ENCODE assay signal across 1 cellular context in the genomic region with DNA sequence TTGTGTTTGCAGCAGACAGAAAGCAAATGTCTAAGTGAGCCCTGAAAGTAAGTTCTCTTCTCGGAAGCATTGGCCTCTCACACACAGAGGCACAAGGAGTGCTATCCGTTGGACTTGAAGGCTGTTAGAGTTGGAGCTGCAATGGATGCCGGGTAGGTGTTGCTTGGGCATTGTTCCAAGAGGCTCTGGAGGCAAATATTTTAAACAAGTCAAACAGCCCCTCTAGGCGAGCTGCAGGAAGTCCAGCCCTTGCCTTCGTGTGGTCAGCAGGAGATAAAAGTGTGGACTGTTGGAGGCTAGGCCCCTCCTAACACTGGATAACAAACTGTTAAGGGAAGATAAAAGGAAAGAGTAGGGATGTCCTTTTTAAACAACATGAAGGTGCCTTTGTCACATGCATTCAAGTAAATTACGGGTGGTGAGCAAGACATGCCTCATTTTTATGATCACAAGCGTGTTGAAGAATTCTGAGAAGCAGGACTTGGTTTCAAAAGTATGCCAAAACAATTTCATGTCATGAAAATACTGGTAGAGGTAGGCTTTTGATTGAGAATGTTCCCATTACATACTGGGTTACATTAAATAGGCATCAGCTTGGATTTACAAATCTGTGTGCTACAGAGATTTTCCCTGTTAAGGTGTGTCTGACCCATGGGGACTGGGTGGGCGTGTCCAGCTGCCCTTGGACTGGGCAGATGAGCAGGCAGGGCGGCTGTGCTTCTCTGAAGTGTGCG.
A peak's percentile ranks its signal among the peaks of the same experiment; 100 is the strongest.
TF ChIP-seq lines count a peak whose summit lies in the region.

No MANE protein-coding gene starts in this region.

TF ChIP-seq in HepG2, 621 proteins besides CTCF, POLR2A, EP300 and RAD21 (continued from another document and continues in another):
- TF ChIP-seq, protein P1, sequence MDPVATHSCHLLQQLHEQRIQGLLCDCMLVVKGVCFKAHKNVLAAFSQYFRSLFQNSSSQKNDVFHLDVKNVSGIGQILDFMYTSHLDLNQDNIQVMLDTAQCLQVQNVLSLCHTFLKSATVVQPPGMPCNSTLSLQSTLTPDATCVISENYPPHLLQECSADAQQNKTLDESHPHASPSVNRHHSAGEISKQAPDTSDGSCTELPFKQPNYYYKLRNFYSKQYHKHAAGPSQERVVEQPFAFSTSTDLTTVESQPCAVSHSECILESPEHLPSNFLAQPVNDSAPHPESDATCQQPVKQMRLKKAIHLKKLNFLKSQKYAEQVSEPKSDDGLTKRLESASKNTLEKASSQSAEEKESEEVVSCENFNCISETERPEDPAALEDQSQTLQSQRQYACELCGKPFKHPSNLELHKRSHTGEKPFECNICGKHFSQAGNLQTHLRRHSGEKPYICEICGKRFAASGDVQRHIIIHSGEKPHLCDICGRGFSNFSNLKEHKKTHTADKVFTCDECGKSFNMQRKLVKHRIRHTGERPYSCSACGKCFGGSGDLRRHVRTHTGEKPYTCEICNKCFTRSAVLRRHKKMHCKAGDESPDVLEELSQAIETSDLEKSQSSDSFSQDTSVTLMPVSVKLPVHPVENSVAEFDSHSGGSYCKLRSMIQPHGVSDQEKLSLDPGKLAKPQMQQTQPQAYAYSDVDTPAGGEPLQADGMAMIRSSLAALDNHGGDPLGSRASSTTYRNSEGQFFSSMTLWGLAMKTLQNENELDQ (CRISPR knock-in tag; IDR thresholded peaks at IDR 0.05; ENCODE audit: borderline replicate concordance): no peak; the same call in 1 of the 2 replicates
- no peak for TF ChIP-seq STAT5B (CRISPR knock-in tag; IDR thresholded peaks at IDR 0.05)
- peak; percentile 21; the same call in 1 of the 2 replicates for TF ChIP-seq SMAD3 (CRISPR knock-in tag; IDR thresholded peaks at IDR 0.05)
- TF ChIP-seq ESRRA (CRISPR knock-in tag; IDR thresholded peaks at IDR 0.05; ENCODE audit: low read depth): 0 out of 2 replicates have a peak, but pooled peaks have one; percentile 31
- no peak for TF ChIP-seq SRSF9 (IDR thresholded peaks at IDR 0.05; ENCODE audit: borderline replicate concordance, insufficient read depth, low read depth, low read length, poor library complexity, severe bottlenecking)
- TF ChIP-seq, protein P2, sequence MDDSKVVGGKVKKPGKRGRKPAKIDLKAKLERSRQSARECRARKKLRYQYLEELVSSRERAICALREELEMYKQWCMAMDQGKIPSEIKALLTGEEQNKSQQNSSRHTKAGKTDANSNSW (CRISPR knock-in tag; IDR thresholded peaks at IDR 0.05; ENCODE audit: borderline replicate concordance): no peak
- TF ChIP-seq ZNF577 (CRISPR knock-in tag; IDR thresholded peaks at IDR 0.05; ENCODE audit: borderline replicate concordance, low read depth): no peak
- TF ChIP-seq SP1 (IDR thresholded peaks at IDR 0.05): no peak
- no peak; the same call in 1 of the 2 replicates for TF ChIP-seq SP1 (CRISPR knock-in tag; IDR thresholded peaks at IDR 0.05)
- no peak for TF ChIP-seq ELK4 (CRISPR knock-in tag; IDR thresholded peaks at IDR 0.05; ENCODE audit: borderline replicate concordance)
- no peak for TF ChIP-seq SYNCRIP (IDR thresholded peaks at IDR 0.05; ENCODE audit: insufficient read depth, low read depth, low read length)
- peak; percentile 69 for TF ChIP-seq SP5 (CRISPR knock-in tag; IDR thresholded peaks at IDR 0.05; ENCODE audit: borderline replicate concordance, low read depth)
- peak; percentile 73; the same call in 1 of the 2 replicates for TF ChIP-seq ZFP1 (CRISPR knock-in tag; IDR thresholded peaks at IDR 0.05)
- TF ChIP-seq, protein P3, sequence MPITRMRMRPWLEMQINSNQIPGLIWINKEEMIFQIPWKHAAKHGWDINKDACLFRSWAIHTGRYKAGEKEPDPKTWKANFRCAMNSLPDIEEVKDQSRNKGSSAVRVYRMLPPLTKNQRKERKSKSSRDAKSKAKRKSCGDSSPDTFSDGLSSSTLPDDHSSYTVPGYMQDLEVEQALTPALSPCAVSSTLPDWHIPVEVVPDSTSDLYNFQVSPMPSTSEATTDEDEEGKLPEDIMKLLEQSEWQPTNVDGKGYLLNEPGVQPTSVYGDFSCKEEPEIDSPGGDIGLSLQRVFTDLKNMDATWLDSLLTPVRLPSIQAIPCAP (CRISPR knock-in tag; IDR thresholded peaks at IDR 0.05; ENCODE audit: low read depth): no peak
- TF ChIP-seq NCOA2 (CRISPR knock-in tag; IDR thresholded peaks at IDR 0.05): peak; percentile 84
- TF ChIP-seq, protein P4, sequence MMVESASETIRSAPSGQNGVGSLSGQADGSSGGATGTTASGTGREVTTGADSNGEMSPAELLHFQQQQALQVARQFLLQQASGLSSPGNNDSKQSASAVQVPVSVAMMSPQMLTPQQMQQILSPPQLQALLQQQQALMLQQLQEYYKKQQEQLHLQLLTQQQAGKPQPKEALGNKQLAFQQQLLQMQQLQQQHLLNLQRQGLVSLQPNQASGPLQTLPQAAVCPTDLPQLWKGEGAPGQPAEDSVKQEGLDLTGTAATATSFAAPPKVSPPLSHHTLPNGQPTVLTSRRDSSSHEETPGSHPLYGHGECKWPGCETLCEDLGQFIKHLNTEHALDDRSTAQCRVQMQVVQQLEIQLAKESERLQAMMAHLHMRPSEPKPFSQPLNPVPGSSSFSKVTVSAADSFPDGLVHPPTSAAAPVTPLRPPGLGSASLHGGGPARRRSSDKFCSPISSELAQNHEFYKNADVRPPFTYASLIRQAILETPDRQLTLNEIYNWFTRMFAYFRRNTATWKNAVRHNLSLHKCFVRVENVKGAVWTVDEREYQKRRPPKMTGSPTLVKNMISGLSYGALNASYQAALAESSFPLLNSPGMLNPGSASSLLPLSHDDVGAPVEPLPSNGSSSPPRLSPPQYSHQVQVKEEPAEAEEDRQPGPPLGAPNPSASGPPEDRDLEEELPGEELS (CRISPR knock-in tag; IDR thresholded peaks at IDR 0.05): peak; percentile 91
- no peak for TF ChIP-seq HCFC1 (IDR thresholded peaks at IDR 0.05; ENCODE audit: low read depth, low read length)
- no peak for TF ChIP-seq ZNF512B (CRISPR knock-in tag; IDR thresholded peaks at IDR 0.05; ENCODE audit: borderline replicate concordance)
- TF ChIP-seq ZNF580 (CRISPR knock-in tag; IDR thresholded peaks at IDR 0.05; ENCODE audit: borderline replicate concordance, low read depth): peak; percentile 60; the same call in 1 of the 2 replicates
- no peak for TF ChIP-seq GRHL1 (CRISPR knock-in tag; conservative IDR thresholded peaks at IDR 0.05)
- TF ChIP-seq ZNF660 (CRISPR knock-in tag; IDR thresholded peaks at IDR 0.05; ENCODE audit: borderline replicate concordance, low read depth): no peak
- no peak for TF ChIP-seq ZNF678 (CRISPR knock-in tag; IDR thresholded peaks at IDR 0.05)
- TF ChIP-seq NCOR1 (IDR thresholded peaks at IDR 0.05; ENCODE audit: borderline replicate concordance, low read length): no peak
- no peak for TF ChIP-seq RBAK (CRISPR knock-in tag; IDR thresholded peaks at IDR 0.05)
- TF ChIP-seq ZNF792 (CRISPR knock-in tag; IDR thresholded peaks at IDR 0.05): peak; percentile 62; the same call in 1 of the 2 replicates
- TF ChIP-seq ZNF263 (CRISPR knock-in tag; IDR thresholded peaks at IDR 0.05): peak; percentile 56; the same call in 1 of the 2 replicates
- TF ChIP-seq ZNF382 (CRISPR knock-in tag; IDR thresholded peaks at IDR 0.05; ENCODE audit: borderline replicate concordance): no peak
- TF ChIP-seq, protein P5, sequence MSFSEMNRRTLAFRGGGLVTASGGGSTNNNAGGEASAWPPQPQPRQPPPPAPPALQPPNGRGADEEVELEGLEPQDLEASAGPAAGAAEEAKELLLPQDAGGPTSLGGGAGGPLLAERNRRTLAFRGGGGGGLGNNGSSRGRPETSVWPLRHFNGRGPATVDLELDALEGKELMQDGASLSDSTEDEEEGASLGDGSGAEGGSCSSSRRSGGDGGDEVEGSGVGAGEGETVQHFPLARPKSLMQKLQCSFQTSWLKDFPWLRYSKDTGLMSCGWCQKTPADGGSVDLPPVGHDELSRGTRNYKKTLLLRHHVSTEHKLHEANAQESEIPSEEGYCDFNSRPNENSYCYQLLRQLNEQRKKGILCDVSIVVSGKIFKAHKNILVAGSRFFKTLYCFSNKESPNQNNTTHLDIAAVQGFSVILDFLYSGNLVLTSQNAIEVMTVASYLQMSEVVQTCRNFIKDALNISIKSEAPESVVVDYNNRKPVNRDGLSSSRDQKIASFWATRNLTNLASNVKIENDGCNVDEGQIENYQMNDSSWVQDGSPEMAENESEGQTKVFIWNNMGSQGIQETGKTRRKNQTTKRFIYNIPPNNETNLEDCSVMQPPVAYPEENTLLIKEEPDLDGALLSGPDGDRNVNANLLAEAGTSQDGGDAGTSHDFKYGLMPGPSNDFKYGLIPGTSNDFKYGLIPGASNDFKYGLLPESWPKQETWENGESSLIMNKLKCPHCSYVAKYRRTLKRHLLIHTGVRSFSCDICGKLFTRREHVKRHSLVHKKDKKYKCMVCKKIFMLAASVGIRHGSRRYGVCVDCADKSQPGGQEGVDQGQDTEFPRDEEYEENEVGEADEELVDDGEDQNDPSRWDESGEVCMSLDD (CRISPR knock-in tag; IDR thresholded peaks at IDR 0.05; ENCODE audit: borderline replicate concordance): no peak
- TF ChIP-seq, protein P6, sequence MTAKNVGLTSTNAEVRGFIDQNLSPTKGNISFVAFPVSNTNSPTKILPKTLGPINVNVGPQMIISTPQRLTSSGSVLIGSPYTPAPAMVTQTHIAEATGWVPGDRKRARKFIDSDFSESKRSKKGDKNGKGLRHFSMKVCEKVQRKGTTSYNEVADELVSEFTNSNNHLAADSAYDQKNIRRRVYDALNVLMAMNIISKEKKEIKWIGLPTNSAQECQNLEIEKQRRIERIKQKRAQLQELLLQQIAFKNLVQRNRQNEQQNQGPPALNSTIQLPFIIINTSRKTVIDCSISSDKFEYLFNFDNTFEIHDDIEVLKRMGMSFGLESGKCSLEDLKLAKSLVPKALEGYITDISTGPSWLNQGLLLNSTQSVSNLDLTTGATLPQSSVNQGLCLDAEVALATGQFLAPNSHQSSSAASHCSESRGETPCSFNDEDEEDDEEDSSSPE (CRISPR knock-in tag; IDR thresholded peaks at IDR 0.05): peak; percentile 67
- no peak for TF ChIP-seq HHEX (CRISPR knock-in tag; IDR thresholded peaks at IDR 0.05)
- TF ChIP-seq, protein P7, sequence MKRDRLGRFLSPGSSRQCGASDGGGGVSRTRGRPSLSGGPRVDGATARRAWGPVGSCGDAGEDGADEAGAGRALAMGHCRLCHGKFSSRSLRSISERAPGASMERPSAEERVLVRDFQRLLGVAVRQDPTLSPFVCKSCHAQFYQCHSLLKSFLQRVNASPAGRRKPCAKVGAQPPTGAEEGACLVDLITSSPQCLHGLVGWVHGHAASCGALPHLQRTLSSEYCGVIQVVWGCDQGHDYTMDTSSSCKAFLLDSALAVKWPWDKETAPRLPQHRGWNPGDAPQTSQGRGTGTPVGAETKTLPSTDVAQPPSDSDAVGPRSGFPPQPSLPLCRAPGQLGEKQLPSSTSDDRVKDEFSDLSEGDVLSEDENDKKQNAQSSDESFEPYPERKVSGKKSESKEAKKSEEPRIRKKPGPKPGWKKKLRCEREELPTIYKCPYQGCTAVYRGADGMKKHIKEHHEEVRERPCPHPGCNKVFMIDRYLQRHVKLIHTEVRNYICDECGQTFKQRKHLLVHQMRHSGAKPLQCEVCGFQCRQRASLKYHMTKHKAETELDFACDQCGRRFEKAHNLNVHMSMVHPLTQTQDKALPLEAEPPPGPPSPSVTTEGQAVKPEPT (CRISPR knock-in tag; IDR thresholded peaks at IDR 0.05; ENCODE audit: low read depth): peak; percentile 77; the same call in 1 of the 2 replicates
- TF ChIP-seq ZNF782 (CRISPR knock-in tag; IDR thresholded peaks at IDR 0.05; ENCODE audit: borderline replicate concordance): peak; percentile 31; the same call in 1 of the 2 replicates
- TF ChIP-seq ZFP82 (CRISPR knock-in tag; IDR thresholded peaks at IDR 0.05; ENCODE audit: borderline replicate concordance): no peak
